14 cellular contexts compared by ENCODE assay signal in the genomic region with DNA sequence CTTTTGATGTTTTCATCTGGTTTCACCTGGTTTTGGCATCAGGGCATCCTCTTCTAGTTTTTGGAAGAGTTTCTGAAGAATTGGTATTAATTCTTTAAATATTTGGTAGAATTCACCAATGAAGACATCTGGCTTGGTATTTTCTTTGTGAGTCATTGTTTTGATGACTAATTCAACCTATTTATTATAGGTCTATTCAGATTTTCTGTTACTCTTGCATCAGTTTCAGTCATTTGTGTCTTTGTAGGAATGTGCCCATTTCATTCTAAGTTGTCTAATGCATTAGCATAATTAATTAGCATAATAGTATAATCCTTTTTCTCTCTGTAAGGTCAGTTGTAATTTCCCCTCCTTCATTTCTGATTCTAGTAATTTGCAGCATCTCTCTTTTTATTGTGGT. TPM values are rescaled to one million over a fixed set of nuclear protein-coding genes. Genes with fewer than 3 reads are reported as not detected.
DNase-seq lines count a peak whose midpoint lies in the region; TF ChIP-seq lines count a peak whose summit lies in the region.
"Had no signal": no experiment of that assay in that cellular context is flagged by ENCODE, and none has a peak within 500 bp of the region (broad histone marks: within the 10 kb centered on the region; RNA-seq: fewer than 3 reads in every experiment).

No MANE protein-coding gene starts in this region.

- TF ChIP-seq CTCF in cardiac fibroblast (IDR thresholded peaks at IDR 0.05; ENCODE audit: low read depth, low read length) (no peak), osteoblast (IDR thresholded peaks at IDR 0.05; ENCODE audit: extremely low read depth, low read depth, low read length) (no peak)

- H3K27me3 ChIP-seq in osteoblast (ENCODE audit: insufficient read depth, low read length): no peaks in the 10 kb centered on the region
- H3K27me3 ChIP-seq: ovary, tibial nerve had no signal

- no peaks in the 10 kb centered on the region for H3K79me2 ChIP-seq in osteoblast (ENCODE audit: insufficient read depth, low read length)

- H3K4me3 ChIP-seq in cardiac fibroblast (replicated peaks in 1 of 2; ENCODE audit: low read depth in 2 of 2, low read length in 2 of 2) (no peak overlapping the region), osteoblast (ENCODE audit: insufficient read depth, low read length) (no peak overlapping the region)
- H3K4me3 ChIP-seq: ovary, tibial nerve had no signal

- no peaks in the 10 kb centered on the region for H3K9me3 ChIP-seq in osteoblast (ENCODE audit: low read depth, low read length)
- H3K9me3 ChIP-seq: ovary, tibial nerve had no signal

- peaks cover 29% of the 10 kb centered on the region for H3K4me1 ChIP-seq in osteoblast (ENCODE audit: insufficient read depth, low read length)

- peak overlapping the region; percentile 64 for H3K4me2 ChIP-seq in osteoblast (ENCODE audit: insufficient read depth, low read length)

- no peaks in the 10 kb centered on the region for H4K20me1 ChIP-seq in osteoblast (ENCODE audit: insufficient read depth, low read length)

- no peak overlapping the region for H2AFZ ChIP-seq in osteoblast (ENCODE audit: low read length)

- H3K27ac ChIP-seq in osteoblast (ENCODE audit: low read depth, low read length): no peak overlapping the region
- H3K27ac ChIP-seq: ovary had no signal

- no peaks in the 10 kb centered on the region for H3K36me3 ChIP-seq in osteoblast (ENCODE audit: insufficient read depth, low read length)
- H3K36me3 ChIP-seq: ovary, tibial nerve had no signal

- DNase-seq in NOMO-1 treated with DMSO at 0.1 percent for 48 hours (lab: John Stamatoyannopoulos, UW; ENCODE audit: unreplicated experiment): peak; percentile 18
- DNase-seq in NOMO-1 treated with dmso at 0.1 percent for 144 hours (lab: John Stamatoyannopoulos, UW; ENCODE audit: unreplicated experiment): no peak
- DNase-seq in OCI-M1 (lab: John Stamatoyannopoulos, UW): peak; percentile 3
- DNase-seq in cardiac fibroblast (ENCODE audit: low read depth in 2 of 2): peak; percentile 54 to 86
- peak; percentile 82 for DNase-seq in osteoblast (ENCODE audit: insufficient read length, low spot score, missing footprints)
- DNase-seq in NCI-H748 (lab: John Stamatoyannopoulos, UW; ENCODE audit: unreplicated experiment): no peak
- no peak for DNase-seq in NCI-H446 treated with DMSO at 0.1 percent for 48 hours (lab: John Stamatoyannopoulos, UW)
- no peak for DNase-seq in activated effector memory CD4-positive, alpha-beta T cell treated with anti-CD3 and anti-CD28 coated beads, Interleukin-2, amount 50 U/mL, for 16 hours
- DNase-seq: 8988T; effector CD4-positive, alpha-beta T cell; NCI-H510A treated with DMSO at 0.1 percent for 48 hours; ovary had no signal

RNA-seq across cellular contexts. Expression of gene GNLY, which starts 8.0 kb away (rescaled TPM):
- total RNA-seq in osteoblast: not detected in 2 replicates
- total RNA-seq: kidney epithelial cell had no signal

RNA-seq across cellular contexts. Expression of gene SFTPB, which starts 34.2 kb away (rescaled TPM):
- not detected in 2 replicates for total RNA-seq in osteoblast
- total RNA-seq: kidney epithelial cell, tibial nerve had no signal

RNA-seq across cellular contexts. Expression of gene ATOH8, which starts 51.6 kb away (rescaled TPM):
- total RNA-seq in osteoblast: 18.6 and 35.1 TPM in 2 replicates

Comparison
In these comparisons a context has a peak if more than half of its experiments do, and no peak if none do; other contexts are left out.
1. DNase-seq: peak in NOMO-1 treated with DMSO at 0.1 percent for 48 hours (single experiment), OCI-M1 (single experiment), cardiac fibroblast (2 of 2) and osteoblast (single experiment); none in NOMO-1 treated with dmso at 0.1 percent for 144 hours (single experiment), NCI-H748 (single experiment), NCI-H446 treated with DMSO at 0.1 percent for 48 hours (single experiment) and activated effector memory CD4-positive, alpha-beta T cell treated with anti-CD3 and anti-CD28 coated beads, Interleukin-2, amount 50 U/mL, for 16 hours (single experiment).